In genomic region chr12:121749267-121749666, GRCh38 we compare ENCODE assay signal across 15 cellular contexts. TPM values are rescaled to one million over a fixed set of nuclear protein-coding genes. Genes with fewer than 3 reads are reported as not detected.
A peak's percentile ranks its signal among the peaks of the same experiment; 100 is the strongest.
DNase-seq lines count a peak whose midpoint lies in the region; ATAC-seq, FAIRE-seq and TF ChIP-seq lines count a peak whose summit lies in the region.
"Had no signal": no experiment of that assay in that cellular context is flagged by ENCODE, and none has a peak within 500 bp of the region (broad histone marks: within the 10 kb centered on the region; RNA-seq: fewer than 3 reads in every experiment).

No MANE protein-coding gene starts in this region.

- H3K36me3 ChIP-seq in left ventricle myocardium inferior (peaks cover 8% of the 10 kb centered on the region), SJSA1 (peaks cover 19% of the 10 kb centered on the region), gastroesophageal sphincter (peaks cover 0 to 50% of the 10 kb centered on the region in 2 donors), vagina (peaks cover 0 to 7% of the 10 kb centered on the region in 2 donors)
- H3K36me3 ChIP-seq: colonic mucosa had no signal

- no peak for TF ChIP-seq POLR2A in gastroesophageal sphincter (IDR thresholded peaks at IDR 0.05)
- TF ChIP-seq POLR2A in vagina (IDR thresholded peaks at IDR 0.05) = no peak

- 85% methylated on average over 4 of the region's 10 CpGs; no CpG with 5 or more reads in 1 of the 2 donors for WGBS in gastroesophageal sphincter (ENCODE audit: low coverage in 1 of 2), 2 donors

- H3K9me3 ChIP-seq in left ventricle myocardium inferior (replicated peaks) (no peaks in the 10 kb centered on the region), SJSA1 (replicated peaks) (no peaks in the 10 kb centered on the region), gastroesophageal sphincter (no peaks in the 10 kb centered on the region), vagina (no peaks in the 10 kb centered on the region)
- H3K9me3 ChIP-seq: colonic mucosa had no signal

- intact Hi-C loops in left ventricle myocardium inferior (cut with micrococcal nuclease) = no loop called here
- intact Hi-C loops in left ventricle myocardium superior (cut with micrococcal nuclease) = no loop called here
- intact Hi-C loops in vagina (cut with DNase I) = no loop called here

- FAIRE-seq in frontal cortex (lab: Jason Lieb, UNC) = no peak
- FAIRE-seq: islet of Langerhans had no signal

- no peak for TF ChIP-seq EP300 in gastroesophageal sphincter (IDR thresholded peaks at IDR 0.05)

- H3K4me3 ChIP-seq in left ventricle myocardium inferior (no peak overlapping the region), SJSA1 (no peak overlapping the region), gastroesophageal sphincter (no peak overlapping the region), vagina (no peak overlapping the region)
- H3K4me3 ChIP-seq: colonic mucosa had no signal

- H3K27me3 ChIP-seq in left ventricle myocardium inferior (ENCODE audit: low read depth) = no peaks in the 10 kb centered on the region
- H3K27me3 ChIP-seq in SJSA1 (replicated peaks) = no peaks in the 10 kb centered on the region
- no peaks in the 10 kb centered on the region for H3K27me3 ChIP-seq in gastroesophageal sphincter
- no peaks in the 10 kb centered on the region for H3K27me3 ChIP-seq in vagina
- H3K27me3 ChIP-seq: colonic mucosa had no signal

- TF ChIP-seq CTCF in left ventricle myocardium inferior (IDR thresholded peaks at IDR 0.05; ENCODE audit: borderline replicate concordance) = no peak
- TF ChIP-seq CTCF in gastroesophageal sphincter (IDR thresholded peaks at IDR 0.05) = no peak
- TF ChIP-seq CTCF in vagina (IDR thresholded peaks at IDR 0.05) = no peak

- H3K4me1 ChIP-seq in left ventricle myocardium inferior (peaks cover 31% of the 10 kb centered on the region), SJSA1 (replicated peaks) (peaks cover 17% of the 10 kb centered on the region), gastroesophageal sphincter (peaks cover 0 to 25% (median 0%) of the 10 kb centered on the region in 3 donors), vagina (peaks cover 18% of the 10 kb centered on the region)
- H3K4me1 ChIP-seq: colonic mucosa had no signal

- peak overlapping the region; percentile 67 for H3K27ac ChIP-seq in left ventricle myocardium inferior (replicated peaks)
- peak overlapping the region; percentile 70 for H3K27ac ChIP-seq in SJSA1
- H3K27ac ChIP-seq in gastroesophageal sphincter = peak overlapping the region in 3 of 4 donors; percentile 50 to 74 (median 57)
- peak overlapping the region; percentile 76 for H3K27ac ChIP-seq in vagina
- H3K27ac ChIP-seq: colonic mucosa, HL-60 had no signal

- no peak for ATAC-seq in left ventricle myocardium superior
- ATAC-seq in gastroesophageal sphincter = no peak
- ATAC-seq in GM21367 (IDR thresholded peaks at IDR 0.05; ENCODE audit: unreplicated experiment) = no peak

- no peak for DNase-seq in left ventricle myocardium inferior
- DNase-seq in left ventricle myocardium superior = no peak
- DNase-seq in SJSA1 (ENCODE audit: low read depth in 1 of 2, low spot score in 2 of 2) = no peak
- DNase-seq in vagina (ENCODE audit: extremely low spot score in 2 of 2) = no peak
- DNase-seq in NCI-H1092 (lab: John Stamatoyannopoulos, UW) = no peak
- no peak for DNase-seq in frontal cortex (ENCODE audit: low spot score in 2 of 2)
- DNase-seq: activated T-cell treated with anti-CD3 and anti-CD28 coated beads, Interleukin-2, amount 50 U/mL, for 1 hour; colonic mucosa; NCI-H146; SHP77 treated with DMSO at 0.1 percent for 48 hours; stimulated activated naive CD4-positive, alpha-beta T cell had no signal

RNA-seq across cellular contexts. Expression of gene TMEM120B, which starts 36.7 kb away (rescaled TPM):
- total RNA-seq in left ventricle myocardium inferior = 9.2 TPM
- 9.9 TPM for total RNA-seq in left ventricle myocardium superior
- 6.5 and 14.0 TPM in 2 replicates for total RNA-seq in SJSA1 (2014; rRNA removed; shearing (Covaris generic))
- 10 to 100 TPM in 2 of 4 donors, 1 to 10 TPM in 2; 4.2 to 14.3 (median 9.9) TPM for total RNA-seq in gastroesophageal sphincter
- total RNA-seq in vagina = 3.9 TPM
- total RNA-seq in frontal cortex = 8.6 TPM

RNA-seq across cellular contexts. Expression of gene RHOF, which starts 44.2 kb away (rescaled TPM):
- 44.3 TPM for total RNA-seq in left ventricle myocardium inferior
- 48.3 TPM for total RNA-seq in left ventricle myocardium superior
- total RNA-seq in SJSA1 (2014; rRNA removed; shearing (Covaris generic)) = 1.6 and 4.0 TPM in 2 replicates
- total RNA-seq in gastroesophageal sphincter = 10 to 100 TPM in 3 of 4 donors, 1 to 10 TPM in 1; 9.4 to 15.7 (median 12.1) TPM
- total RNA-seq in vagina = 16.5 TPM
- total RNA-seq in frontal cortex = 13.0 TPM

RNA-seq across cellular contexts. Expression of gene SETD1B, which starts 54.5 kb away (rescaled TPM):
- total RNA-seq in left ventricle myocardium inferior = 7.9 TPM
- total RNA-seq in left ventricle myocardium superior = 9.0 TPM
- total RNA-seq in SJSA1 (2014; rRNA removed; shearing (Covaris generic)) = 1.3 and 1.7 TPM in 2 replicates
- total RNA-seq in gastroesophageal sphincter = 10 to 100 TPM in 3 of 4 donors, 1 to 10 TPM in 1; 9.6 to 25.1 (median 20.3) TPM
- 10.6 TPM for total RNA-seq in vagina
- total RNA-seq in frontal cortex = 2.4 TPM
